Comparison of ENCODE assay signal across 8 cellular contexts in the genomic region with DNA sequence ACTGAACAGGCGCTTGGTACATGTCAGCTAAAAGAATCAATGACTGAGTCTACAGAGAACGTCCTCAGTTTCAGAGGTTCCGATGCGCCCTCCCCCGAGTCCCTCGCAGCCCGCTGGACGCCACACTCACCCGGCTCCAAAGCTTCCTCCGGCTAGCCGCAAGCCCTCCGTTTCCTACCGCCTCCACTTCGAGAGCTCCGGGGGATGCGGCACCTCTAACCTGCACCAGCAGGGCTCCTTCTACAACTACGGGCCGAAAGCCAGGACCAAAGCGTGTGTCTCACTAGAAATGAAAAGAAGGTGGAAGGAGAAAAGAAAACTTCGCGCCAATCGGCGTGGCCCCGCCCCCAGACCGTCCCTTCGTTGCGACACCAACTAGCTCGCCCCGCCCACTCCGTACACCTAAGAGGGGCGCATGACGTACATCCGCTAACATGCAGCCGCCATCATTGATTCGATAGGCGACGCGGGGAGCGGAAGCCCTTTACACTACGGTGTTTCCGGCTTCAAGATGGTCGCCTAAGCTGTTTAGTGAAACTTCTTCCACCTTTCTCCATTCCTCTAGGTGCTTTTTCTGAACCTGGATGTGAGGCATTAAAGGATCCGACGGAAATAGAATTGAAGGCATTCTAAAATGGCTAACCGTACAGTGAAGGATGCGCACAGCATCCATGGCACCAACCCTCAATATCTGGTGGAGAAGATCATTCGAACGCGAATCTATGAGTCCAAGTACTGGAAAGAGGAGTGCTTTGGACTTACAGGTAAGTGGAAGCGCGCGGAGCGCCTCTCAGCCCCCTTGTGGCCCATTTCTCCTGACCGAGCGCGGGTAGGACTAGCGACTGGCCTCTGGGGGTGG. TPM values are rescaled to one million over a fixed set of nuclear protein-coding genes. Genes with fewer than 3 reads are reported as not detected.
DNase-seq lines count a peak whose midpoint lies in the region; ATAC-seq and TF ChIP-seq lines count a peak whose summit lies in the region.

A gene (minus strand): TSS at position 308 of the 859 bp plus-strand sequence. CDS start 2,200 bp downstream, outside the sequence.
A gene with protein sequence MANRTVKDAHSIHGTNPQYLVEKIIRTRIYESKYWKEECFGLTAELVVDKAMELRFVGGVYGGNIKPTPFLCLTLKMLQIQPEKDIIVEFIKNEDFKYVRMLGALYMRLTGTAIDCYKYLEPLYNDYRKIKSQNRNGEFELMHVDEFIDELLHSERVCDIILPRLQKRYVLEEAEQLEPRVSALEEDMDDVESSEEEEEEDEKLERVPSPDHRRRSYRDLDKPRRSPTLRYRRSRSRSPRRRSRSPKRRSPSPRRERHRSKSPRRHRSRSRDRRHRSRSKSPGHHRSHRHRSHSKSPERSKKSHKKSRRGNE (plus strand): TSS at position 487 of the 859 bp plus-strand sequence. CDS start 148 bp downstream, at position 635.

- peak within 1 kb of the TSS; percentile 93 for H3K27ac ChIP-seq in RWPE1

- H3K4me1 Mint-ChIP-seq in activated T-helper 17 cell treated with anti-CD3 and anti-CD28 coated beads, Interleukin-2, amount 50 U/mL, for 72 hours: peaks cover 24% of the 10 kb centered on the region
- peaks cover 34 to 50% of the 10 kb centered on the region in 2 donors for H3K4me1 Mint-ChIP-seq in natural killer cell

- peak within 1 kb of the TSS; percentile 94 for H3K4me3 Mint-ChIP-seq in activated T-helper 17 cell treated with anti-CD3 and anti-CD28 coated beads, Interleukin-2, amount 50 U/mL, for 72 hours
- H3K4me3 Mint-ChIP-seq in natural killer cell: peak within 1 kb of the TSS; percentile 100

- no peaks in the 10 kb centered on the region for H3K9me3 Mint-ChIP-seq in activated T-helper 17 cell treated with anti-CD3 and anti-CD28 coated beads, Interleukin-2, amount 50 U/mL, for 72 hours
- H3K9me3 Mint-ChIP-seq in natural killer cell: no peaks in the 10 kb centered on the region

- peak within 1 kb of the TSS; percentile 82 for H3K4me3 ChIP-seq in LNCaP clone FGC (ENCODE audit: low read depth, low read length)
- peak within 1 kb of the TSS; percentile 98 for H3K4me3 ChIP-seq in fibroblast of mammary gland (ENCODE audit: control insufficient read depth, low read depth, low read length)

- peak; percentile 97 for ATAC-seq in activated T-helper 17 cell treated with anti-CD3 and anti-CD28 coated beads, Interleukin-2, amount 50 U/mL, for 72 hours (replicated peaks)
- ATAC-seq in natural killer cell: peak; percentile 92 to 97 (median 94)

- intact Hi-C loops in natural killer cell (cut with micrococcal nuclease): loop anchor here (1.0 to 5.0 kb wide), 6 partner anchors 20 to 322 kb away; a partner anchor contains a TSS

- CTCF ChIA-PET in RWPE1 (lab: Yijun Ruan, JAX): interaction anchor here (0.6 kb wide), 1 partner anchor 245 kb away, joined by 3 read pairs; no protein-coding TSS in a partner anchor

- POLR2A ChIA-PET in RWPE1 (lab: Yijun Ruan, JAX; ENCODE audit: low non-redundant PET): interaction anchor here (0.8 to 1.5 kb wide), 2 partner anchors 282 to 349 kb away, joined by 3 read pairs; a partner anchor contains a TSS

- TF ChIP-seq CTCF in LNCaP clone FGC (IDR thresholded peaks at IDR 0.05; ENCODE audit: control insufficient read depth, extremely low read depth, insufficient read depth): peak; percentile 50
- peak; percentile 36; the same call in 1 of the 2 replicates for TF ChIP-seq CTCF in RWPE1 (conservative IDR thresholded peaks at IDR 0.05; ENCODE audit: low read depth)
- TF ChIP-seq CTCF in fibroblast of mammary gland (conservative IDR thresholded peaks at IDR 0.05; ENCODE audit: control insufficient read depth, insufficient read depth, low read depth, low read length): peak; percentile 60
- peak; percentile 47 for TF ChIP-seq CTCF in natural killer cell (IDR thresholded peaks at IDR 0.05)

- DNase-seq in ELR (ENCODE audit: low read depth): peak; percentile 99
- DNase-seq in H4 (ENCODE audit: low spot score): peak; percentile 99
- DNase-seq in LNCaP clone FGC (ENCODE audit: low read depth): peak; percentile 94
- DNase-seq in RWPE1 (ENCODE audit: low spot score): peak; percentile 97
- peak; percentile 96 for DNase-seq in fibroblast of mammary gland (ENCODE audit: low read depth)
- DNase-seq in natural killer cell: peak; percentile 96
- DNase-seq in stimulated activated naive CD4-positive, alpha-beta T cell treated with Interleukin-2 at 50 U/mL for 16 hours (lab: John Stamatoyannopoulos, UW): peak; percentile 98

- H3K27ac Mint-ChIP-seq in activated T-helper 17 cell treated with anti-CD3 and anti-CD28 coated beads, Interleukin-2, amount 50 U/mL, for 72 hours: peak within 1 kb of the TSS; percentile 88
- peak within 1 kb of the TSS; percentile 95 to 98 for H3K27ac Mint-ChIP-seq in natural killer cell

- H3K27me3 Mint-ChIP-seq in activated T-helper 17 cell treated with anti-CD3 and anti-CD28 coated beads, Interleukin-2, amount 50 U/mL, for 72 hours: no peaks in the 10 kb centered on the region
- no peaks in the 10 kb centered on the region for H3K27me3 Mint-ChIP-seq in natural killer cell (ENCODE audit: low read depth in 2 of 2)

- H3K36me3 Mint-ChIP-seq in activated T-helper 17 cell treated with anti-CD3 and anti-CD28 coated beads, Interleukin-2, amount 50 U/mL, for 72 hours (ENCODE audit: low read depth): peaks cover 94% of the 10 kb centered on the region
- H3K36me3 Mint-ChIP-seq in natural killer cell: peaks cover 10% of the 10 kb centered on the region

RNA-seq across cellular contexts. Expression of the first gene that starts in this region (rescaled TPM):
- total RNA-seq in H4 (2014; rRNA removed; shearing (Covaris generic)): 29.4 and 31.1 TPM in 2 replicates
- total RNA-seq in activated T-helper 17 cell treated with anti-CD3 and anti-CD28 coated beads, Interleukin-2, amount 50 U/mL, for 72 hours: 10 to 100 TPM; 38.6 to 45.3 TPM
- 1 to 10 TPM; 1.9 to 2.6 (median 2.1) TPM for total RNA-seq in natural killer cell

RNA-seq across cellular contexts. Expression of the second gene that starts in this region (rescaled TPM):
- total RNA-seq in H4 (2014; rRNA removed; shearing (Covaris generic)): 9.7 and 15.0 TPM in 2 replicates
- total RNA-seq in activated T-helper 17 cell treated with anti-CD3 and anti-CD28 coated beads, Interleukin-2, amount 50 U/mL, for 72 hours: 10 to 100 TPM; 63.1 to 82.5 TPM
- total RNA-seq in natural killer cell: 10 to 100 TPM; 73.9 to 97.2 (median 95.4) TPM

Comparison
In these comparisons a context has a peak if more than half of its experiments do, and no peak if none do; other contexts are left out.
1. Peak in every context shown above with its lines: DNase-seq, ATAC-seq, H3K4me3 ChIP-seq and H3K27ac ChIP-seq.